8 cellular contexts compared by ENCODE assay signal in the genomic region with DNA sequence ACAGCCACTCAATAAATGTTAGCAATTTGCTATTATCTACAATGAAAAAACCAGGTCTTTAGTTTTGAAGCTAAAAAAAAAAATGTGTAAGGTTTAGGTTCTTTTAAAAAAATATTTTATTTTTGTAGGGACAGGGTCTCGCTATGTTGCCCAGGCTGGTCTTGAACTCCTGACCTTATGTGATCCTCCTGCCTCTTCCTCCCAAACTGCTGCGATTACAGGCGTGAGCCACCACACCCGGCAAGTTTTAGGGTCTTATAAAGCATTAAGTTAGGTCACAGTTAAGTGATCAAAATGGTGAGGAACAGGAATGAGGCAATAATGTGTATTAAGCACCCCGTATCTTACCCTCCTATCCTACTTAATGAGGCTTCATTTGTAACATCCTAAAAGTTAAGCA. TPM values are rescaled to one million over a fixed set of nuclear protein-coding genes. Genes with fewer than 3 reads are reported as not detected.
DNase-seq lines count a peak whose midpoint lies in the region; ATAC-seq, FAIRE-seq and TF ChIP-seq lines count a peak whose summit lies in the region.

No MANE protein-coding gene starts in this region.

- peak overlapping the region; percentile 98 for H3K4me3 Mint-ChIP-seq in activated T-helper 2 cell treated with anti-CD3 and anti-CD28 coated beads, Interferon-gamma antibody, Interleukin-2, Interleukin-4, amounts not matched to agents 10 μg/mL and 5 μg/mL and 100 μg/mL, durations not matched to agents 14 hours and 24 hours and 36 hours (ENCODE audit: low read depth)

- H3K36me3 ChIP-seq in HepG2 (replicated peaks in 1 of 2; ENCODE audit: control insufficient read depth in 1 of 2, insufficient read depth in 2 of 2, low read length in 2 of 2), result peaks cover 0 to 5% of the 10 kb centered on the region in 2 experiments; a peak in 3 of 5 replicates
- peaks cover 0 to 7% (median 0%) of the 10 kb centered on the region in 4 donors for H3K36me3 ChIP-seq in upper lobe of left lung

- no peak for DNase-seq in activated T-helper 2 cell treated with anti-CD3 and anti-CD28 coated beads, Interferon-gamma antibody, Interleukin-2, Interleukin-4, amounts not matched to agents 10 μg/mL and 5 μg/mL and 100 μg/mL, durations not matched to agents 14 hours and 24 hours and 36 hours (ENCODE audit: low spot score)
- DNase-seq in HepG2 (ENCODE audit: low spot score), result no peak
- DNase-seq in upper lobe of left lung, result no peak
- DNase-seq in NCI-H526 (lab: John Stamatoyannopoulos, UW), result no peak
- DNase-seq in DMS79 (lab: John Stamatoyannopoulos, UW), result no peak
- DNase-seq in COLO829 (ENCODE audit: low spot score), result no peak

- H3K27ac ChIP-seq in HepG2 (ENCODE audit: extremely low read length, insufficient read depth, low read length) (peak overlapping the region; percentile 88), upper lobe of left lung (peak overlapping the region in 3 of 4 donors; percentile 92 to 96 (median 94))

- H3K9me3 Mint-ChIP-seq in activated T-helper 2 cell treated with anti-CD3 and anti-CD28 coated beads, Interferon-gamma antibody, Interleukin-2, Interleukin-4, amounts not matched to agents 10 μg/mL and 5 μg/mL and 100 μg/mL, durations not matched to agents 14 hours and 24 hours and 36 hours, result peaks cover 22% of the 10 kb centered on the region

- no peaks in the 10 kb centered on the region for H3K27me3 Mint-ChIP-seq in activated T-helper 2 cell treated with anti-CD3 and anti-CD28 coated beads, Interferon-gamma antibody, Interleukin-2, Interleukin-4, amounts not matched to agents 10 μg/mL and 5 μg/mL and 100 μg/mL, durations not matched to agents 14 hours and 24 hours and 36 hours (ENCODE audit: low read depth)

- peak overlapping the region; percentile 85 for H3K9ac ChIP-seq in HepG2 (ENCODE audit: insufficient read depth, low read depth, low read length)

- TF ChIP-seq RAD21 in HepG2 (CRISPR knock-in tag; IDR thresholded peaks at IDR 0.05), result no peak

- H3K79me2 ChIP-seq in HepG2 (ENCODE audit: insufficient read depth, low read length), result peaks cover 52% of the 10 kb centered on the region

- CTCF ChIA-PET in HepG2 (lab: Yijun Ruan, JAX; ENCODE audit: low intra/inter-chr PET ratio, low total read pairs), result no interaction called here

- BruUV-seq in HepG2 (replicated peaks; lab: Mats Ljungman, UMichigan), result no TSS peak

- TF ChIP-seq CTCF in HepG2 (CRISPR knock-in tag; IDR thresholded peaks at IDR 0.05), result no peak
- no peak for TF ChIP-seq CTCF in upper lobe of left lung (IDR thresholded peaks at IDR 0.05)

- TF ChIP-seq EP300 in HepG2 (IDR thresholded peaks at IDR 0.05; ENCODE audit: low read depth in 2 of 2, low read length in 2 of 2) (no peak), HepG2 (CRISPR knock-in tag; IDR thresholded peaks at IDR 0.05; ENCODE audit: borderline replicate concordance) (no peak), upper lobe of left lung (IDR thresholded peaks at IDR 0.05) (no peak)

- H3K27ac Mint-ChIP-seq in activated T-helper 2 cell treated with anti-CD3 and anti-CD28 coated beads, Interferon-gamma antibody, Interleukin-2, Interleukin-4, amounts not matched to agents 10 μg/mL and 5 μg/mL and 100 μg/mL, durations not matched to agents 14 hours and 24 hours and 36 hours, result peak overlapping the region; percentile 95

- H3K27me3 ChIP-seq in HepG2 (ENCODE audit: control insufficient read depth in 1 of 2, insufficient read depth in 2 of 2, low read length in 2 of 2) (no peaks in the 10 kb centered on the region; a peak in 1 of 5 replicates), upper lobe of left lung (no peaks in the 10 kb centered on the region)

- no peak overlapping the region for H2AFZ ChIP-seq in HepG2 (ENCODE audit: low read length)

- ATAC-seq in GM18517 (IDR thresholded peaks at IDR 0.05; ENCODE audit: unreplicated experiment), result peak; percentile 17
- peak; percentile 17 for ATAC-seq in HG02938 (IDR thresholded peaks at IDR 0.05; ENCODE audit: unreplicated experiment)
- peak; percentile 10 for ATAC-seq in HepG2
- no peak for ATAC-seq in upper lobe of left lung (ENCODE audit: low FRiP score in 2 of 2)

- TF ChIP-seq POLR2A in HepG2 (IDR thresholded peaks at IDR 0.05; ENCODE audit: insufficient read depth in 1 of 2, low read depth in 2 of 2, low read length in 2 of 2), result no peak
- TF ChIP-seq POLR2A in upper lobe of left lung (IDR thresholded peaks at IDR 0.05), result no peak

- H3K9me3 ChIP-seq in HepG2 (ENCODE audit: low read length) (peaks cover 15% of the 10 kb centered on the region), upper lobe of left lung (peaks cover 0 to 6% (median 0%) of the 10 kb centered on the region in 4 donors)

- POLR2A ChIA-PET in HepG2 (lab: Yijun Ruan, JAX), result interaction anchor here (2.0 kb wide), 1 partner anchor 297 kb away, joined by 6 read pairs; a partner anchor contains a TSS

- peak overlapping the region; percentile 97 for H3K4me2 ChIP-seq in HepG2 (ENCODE audit: low read depth, low read length)

- FAIRE-seq in HepG2 (lab: Jason Lieb, UNC), result no peak

- WGBS in HepG2 (ENCODE audit: low lambda C conversion rate), result 1% methylated on average over 5 of the region's 5 CpGs
- WGBS in upper lobe of left lung, 2 donors, result 48 to 59% methylated on average over 5 of the region's 5 CpGs

- peaks cover 11% of the 10 kb centered on the region for H4K20me1 ChIP-seq in HepG2 (ENCODE audit: insufficient read depth, low read length)

- in situ Hi-C loops in HepG2 (cut with HindIII; ENCODE audit: extremely low pct_ligation_motif_present, low pct_unique_long_range_greater_than_20kb), result no loop called here

- intact Hi-C loops in activated T-helper 2 cell treated with anti-CD3 and anti-CD28 coated beads, Interferon-gamma antibody, Interleukin-2, Interleukin-4, amounts not matched to agents 10 μg/mL and 5 μg/mL and 100 μg/mL, durations not matched to agents 14 hours and 24 hours and 36 hours (cut with micrococcal nuclease), result loop anchor here (2.0 to 10.0 kb wide), 3 partner anchors 128 to 408 kb away; a partner anchor contains a TSS
- intact Hi-C loops in HepG2 (cut with micrococcal nuclease; ENCODE audit: unreplicated experiment), result loop anchor here (2.0 to 10.0 kb wide), 4 partner anchors 96 to 632 kb away; no protein-coding TSS in a partner anchor

- peaks cover 39% of the 10 kb centered on the region for H3K4me1 ChIP-seq in HepG2 (ENCODE audit: insufficient read depth, low read length)
- peaks cover 13 to 17% (median 16%) of the 10 kb centered on the region in 4 donors for H3K4me1 ChIP-seq in upper lobe of left lung

- peaks cover 24% of the 10 kb centered on the region for H3K36me3 Mint-ChIP-seq in activated T-helper 2 cell treated with anti-CD3 and anti-CD28 coated beads, Interferon-gamma antibody, Interleukin-2, Interleukin-4, amounts not matched to agents 10 μg/mL and 5 μg/mL and 100 μg/mL, durations not matched to agents 14 hours and 24 hours and 36 hours (ENCODE audit: low read depth)

- peaks cover 15% of the 10 kb centered on the region for H3K4me1 Mint-ChIP-seq in activated T-helper 2 cell treated with anti-CD3 and anti-CD28 coated beads, Interferon-gamma antibody, Interleukin-2, Interleukin-4, amounts not matched to agents 10 μg/mL and 5 μg/mL and 100 μg/mL, durations not matched to agents 14 hours and 24 hours and 36 hours (ENCODE audit: low read depth)

- peak overlapping the region; percentile 85 to 91 (median 90) for H3K4me3 ChIP-seq in HepG2 (replicated peaks in 1 of 3; ENCODE audit: insufficient read depth in 1 of 3, low read depth in 2 of 3, low read length in 3 of 3)
- peak overlapping the region; percentile 64 to 93 (median 80) for H3K4me3 ChIP-seq in upper lobe of left lung

TF ChIP-seq in HepG2, 621 proteins besides CTCF, POLR2A, EP300 and RAD21 (continues in another document):
- peak; percentile 72 for TF ChIP-seq ZNF460 (CRISPR knock-in tag; IDR thresholded peaks at IDR 0.05; ENCODE audit: borderline replicate concordance)

RNA-seq across cellular contexts. Expression of a gene that starts 0.8 kb away (rescaled TPM):
- 39.0 and 51.9 TPM in 2 replicates for total RNA-seq in activated T-helper 2 cell treated with anti-CD3 and anti-CD28 coated beads, Interferon-gamma antibody, Interleukin-2, Interleukin-4, amounts not matched to agents 10 μg/mL and 5 μg/mL and 100 μg/mL, durations not matched to agents 14 hours and 24 hours and 36 hours
- total RNA-seq in HepG2 (2016; rRNA removed; fragmentation: Illumina TruSeq; extraction: Trizol), result 174 and 239 TPM in 2 replicates
- 28.9 and 37.4 TPM in 2 replicates for total RNA-seq in HepG2 (2016; cell fraction: cytosol; rRNA removed; fragmentation: Illumina TruSeq; extraction: Trizol; ENCODE audit: low read depth)
- 187 and 251 TPM in 2 replicates for total RNA-seq in HepG2 (2016; cell fraction: insoluble cytoplasmic fraction; rRNA removed; fragmentation: Illumina TruSeq; extraction: Trizol)
- total RNA-seq in HepG2 (2016; cell fraction: membrane; rRNA removed; fragmentation: Illumina TruSeq; extraction: Trizol), result 78.5 and 87.8 TPM in 2 replicates
- 62.5 and 80.3 TPM in 2 replicates for total RNA-seq in HepG2 (2016; cell fraction: nucleus; rRNA removed; fragmentation: Illumina TruSeq; extraction: Trizol)
- 24.9 and 40.7 TPM in 2 replicates for polyA plus RNA-seq in HepG2 (2011; rRNA removed)
- polyA plus RNA-seq in HepG2 (2011; cell fraction: cytosol; rRNA removed), result 11.6 and 13.5 TPM in 2 replicates
- polyA plus RNA-seq in HepG2 (2011; cell fraction: nucleus; rRNA removed), result 12.7 and 14.0 TPM in 2 replicates
- polyA plus RNA-seq in HepG2 (2012), result 200 and 385 TPM in 2 replicates
- polyA plus RNA-seq in HepG2 (2016; cell fraction: cytosol; fragmentation: Illumina TruSeq; extraction: Trizol; ENCODE audit: low read depth), result 104 and 118 TPM in 2 replicates
- polyA plus RNA-seq in HepG2 (2016; cell fraction: insoluble cytoplasmic fraction; fragmentation: Illumina TruSeq; extraction: Trizol; ENCODE audit: low read depth), result 548 and 613 TPM in 2 replicates
- polyA plus RNA-seq in HepG2 (2016; cell fraction: membrane; fragmentation: Illumina TruSeq; extraction: Trizol; ENCODE audit: low read depth), result 162 and 169 TPM in 2 replicates
- polyA plus RNA-seq in HepG2 (2016; cell fraction: nucleus; fragmentation: Illumina TruSeq; extraction: Trizol; ENCODE audit: insufficient read depth, low read depth), result 249 and 250 TPM in 2 replicates
- polyA minus RNA-seq in HepG2 (2011; rRNA and poly(A)+ RNA removed; ENCODE audit: low replicate concordance), result 4.2 and 7.8 TPM in 2 replicates
- polyA minus RNA-seq in HepG2 (2011; cell fraction: cytosol; rRNA and poly(A)+ RNA removed), result 15.6 and 17.4 TPM in 2 replicates
- polyA minus RNA-seq in HepG2 (2011; cell fraction: nucleus; rRNA and poly(A)+ RNA removed), result 61.7 and 67.0 TPM in 2 replicates
- 10 to 100 TPM; 27.1 to 41.9 (median 32.9) TPM for total RNA-seq in upper lobe of left lung

Comparison
In these comparisons a context has a peak if more than half of its experiments do, and no peak if none do; other contexts are left out.
1. ATAC-seq: peak in GM18517 (single experiment), HG02938 (single experiment) and HepG2 (single experiment); none in upper lobe of left lung (0 of 2).